ENCODE assay signal across 8 cellular contexts in the genomic region with DNA sequence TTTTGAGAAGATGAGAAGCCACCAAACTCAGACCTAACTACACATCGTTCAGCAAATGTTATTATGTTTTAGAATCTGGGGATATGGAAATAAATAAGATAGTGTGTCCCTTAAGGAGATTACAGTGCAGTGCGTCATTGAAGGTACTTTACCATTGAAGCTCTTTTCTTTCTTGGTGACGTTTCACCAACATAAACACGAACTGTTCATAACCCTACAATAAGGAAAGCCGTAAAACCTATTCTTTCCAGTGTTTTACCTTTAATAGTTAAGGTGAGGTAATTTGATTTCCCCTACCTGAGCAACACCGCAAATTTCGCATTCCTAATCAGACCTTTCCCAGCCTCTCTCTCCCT. TPM values are rescaled to one million over a fixed set of nuclear protein-coding genes. Genes with fewer than 3 reads are reported as not detected.
DNase-seq lines count a peak whose midpoint lies in the region; FAIRE-seq and TF ChIP-seq lines count a peak whose summit lies in the region.

No MANE protein-coding gene starts in this region.

- peaks cover 12% of the 10 kb centered on the region for H3K36me3 ChIP-seq in MM.1S (replicated peaks; ENCODE audit: insufficient read depth, low read length)
- H3K36me3 ChIP-seq in endothelial cell of umbilical vein (ENCODE audit: control insufficient read depth in 2 of 2, extremely low read depth in 1 of 2, insufficient read depth in 2 of 2, low read length in 2 of 2), result peaks cover 0 to 5% of the 10 kb centered on the region in 2 experiments
- H3K36me3 ChIP-seq in parathyroid adenoma (ENCODE audit: control insufficient read depth, insufficient read depth, low read length), result no peaks in the 10 kb centered on the region

- CTCF ChIA-PET in endothelial cell of umbilical vein (lab: Charles Lee), result interaction anchor here (1.0 to 1.2 kb wide), 3 partner anchors 11 to 431 kb away, joined by 3 to 4 read pairs (median 3); no protein-coding TSS in a partner anchor

- no peaks in the 10 kb centered on the region for H3K9me1 ChIP-seq in endothelial cell of umbilical vein (replicated peaks; ENCODE audit: control insufficient read depth, extremely low read depth, insufficient read depth, low read length)

- intact Hi-C loops in endothelial cell of umbilical vein (cut with micrococcal nuclease), result no loop called here

- dilution Hi-C loops in endothelial cell of umbilical vein (cut with MboI; ENCODE audit: extremely low pct_ligation_motif_present, low sequenced_read_pairs), result no loop called here

- DNase-seq in NCI-H1105 treated with DMSO at 0.1 percent for 48 hours (lab: John Stamatoyannopoulos, UW) (peak; percentile 23), NCI-H1105 (lab: John Stamatoyannopoulos, UW) (no peak), MM.1S (no peak), endothelial cell of umbilical vein (ENCODE audit: low read depth, low spot score) (no peak), GM19239 (ENCODE audit: insufficient read length, low spot score) (no peak), Ammon's horn (ENCODE audit: low spot score) (no peak), DMS114 treated with DMSO at 0.1 percent for 48 hours (lab: John Stamatoyannopoulos, UW; ENCODE audit: unreplicated experiment) (no peak)

- H3K27me3 ChIP-seq in MM.1S (replicated peaks; ENCODE audit: insufficient read depth, low read length) (no peaks in the 10 kb centered on the region), endothelial cell of umbilical vein (ENCODE audit: control insufficient read depth in 2 of 2, insufficient read depth in 2 of 2, low read length in 2 of 2) (peaks cover 8 to 28% of the 10 kb centered on the region in 2 experiments), parathyroid adenoma (ENCODE audit: control insufficient read depth, insufficient read depth, low read length) (no peaks in the 10 kb centered on the region)

- H3K4me3 ChIP-seq in MM.1S (ENCODE audit: low read length) (peak overlapping the region; percentile 100), endothelial cell of umbilical vein (replicated peaks in 1 of 3; ENCODE audit: insufficient read depth in 1 of 3, low read depth in 1 of 3, low read length in 3 of 3) (peak overlapping the region; percentile 84 to 98 (median 90)), parathyroid adenoma (ENCODE audit: low read depth, low read length) (peak overlapping the region; percentile 97)

- no peak for TF ChIP-seq POLR2A in endothelial cell of umbilical vein (IDR thresholded peaks at IDR 0.05; ENCODE audit: low read depth, low read length)

- H3K9me3 ChIP-seq in MM.1S (replicated peaks; ENCODE audit: insufficient read depth, low read length) (no peaks in the 10 kb centered on the region), endothelial cell of umbilical vein (replicated peaks; ENCODE audit: control insufficient read depth, insufficient read depth, low read length) (no peaks in the 10 kb centered on the region), parathyroid adenoma (ENCODE audit: control insufficient read depth, low read length) (no peaks in the 10 kb centered on the region)

- H3K27ac ChIP-seq in MM.1S (ENCODE audit: low read length) (peak overlapping the region; percentile 83; the same call in 1 of the 2 replicates), endothelial cell of umbilical vein (ENCODE audit: insufficient read depth, low read depth, low read length) (peak overlapping the region; percentile 64), parathyroid adenoma (peak overlapping the region; percentile 76)

- H3K4me1 ChIP-seq in MM.1S (ENCODE audit: low read length) (peaks cover 11% of the 10 kb centered on the region; the same call in 1 of the 2 replicates), endothelial cell of umbilical vein (ENCODE audit: control insufficient read depth, extremely low read depth, insufficient read depth, low read length) (peaks cover 17% of the 10 kb centered on the region), parathyroid adenoma (no peaks in the 10 kb centered on the region)

- H3K79me2 ChIP-seq in MM.1S (ENCODE audit: low read length) (peaks cover 31% of the 10 kb centered on the region), endothelial cell of umbilical vein (ENCODE audit: control insufficient read depth, insufficient read depth, low read length) (peaks cover 19% of the 10 kb centered on the region), parathyroid adenoma (peaks cover 9% of the 10 kb centered on the region)

- POLR2A ChIA-PET in endothelial cell of umbilical vein (lab: Charles Lee), result no interaction called here

- H3K9me2 ChIP-seq in MM.1S (replicated peaks; ENCODE audit: insufficient read depth, low read length), result no peaks in the 10 kb centered on the region

- TF ChIP-seq CTCF in MM.1S (IDR thresholded peaks at IDR 0.05; ENCODE audit: low read length) (no peak), endothelial cell of umbilical vein (IDR thresholded peaks at IDR 0.05; ENCODE audit: extremely low read depth in 1 of 2, insufficient read depth in 1 of 2, low read depth in 1 of 2, low read length in 2 of 2) (no peak), parathyroid adenoma (IDR thresholded peaks at IDR 0.05) (no peak)

- H2AFZ ChIP-seq in MM.1S (ENCODE audit: low read length) (peak overlapping the region; percentile 99), endothelial cell of umbilical vein (ENCODE audit: low read depth, low read length) (peak overlapping the region; percentile 98), parathyroid adenoma (peak overlapping the region; percentile 89)

- FAIRE-seq in endothelial cell of umbilical vein (lab: Jason Lieb, UNC) (peak; percentile 4), GM19239 (lab: Jason Lieb, UNC) (no peak)

- no TSS peak for BruUV-seq in endothelial cell of umbilical vein (replicated peaks; lab: Mats Ljungman, UMichigan)

- H3K9ac ChIP-seq in MM.1S (ENCODE audit: low read length), result peak overlapping the region; percentile 95
- H3K9ac ChIP-seq in endothelial cell of umbilical vein (replicated peaks; ENCODE audit: extremely low read depth, insufficient read depth, low read length), result peak overlapping the region; percentile 93
- H3K9ac ChIP-seq in parathyroid adenoma, result no peak overlapping the region

- H4K20me1 ChIP-seq in MM.1S (ENCODE audit: insufficient read depth, low read length) (no peaks in the 10 kb centered on the region), endothelial cell of umbilical vein (replicated peaks; ENCODE audit: control insufficient read depth, extremely low read depth, insufficient read depth, low read length) (no peaks in the 10 kb centered on the region)

- H3K4me2 ChIP-seq in MM.1S (ENCODE audit: low read depth, low read length) (peak overlapping the region; percentile 89), endothelial cell of umbilical vein (ENCODE audit: insufficient read depth, low read length) (peak overlapping the region; percentile 88), parathyroid adenoma (ENCODE audit: low read length) (peak overlapping the region; percentile 97)

- H3F3A ChIP-seq in MM.1S (ENCODE audit: insufficient read depth, low read length), result peaks cover 6% of the 10 kb centered on the region; the same call in 1 of the 2 replicates

TF ChIP-seq in endothelial cell of umbilical vein, 7 proteins besides CTCF, POLR2A, EP300 and RAD21:
- no peak for TF ChIP-seq MYC (IDR thresholded peaks at IDR 0.05; ENCODE audit: low read depth, low read length)

RNA-seq across cellular contexts. Expression of gene CCDC66, which starts 0.8 kb away (rescaled TPM):
- total RNA-seq in endothelial cell of umbilical vein, result 20.4 and 20.7 TPM in 2 replicates
- polyA plus RNA-seq in endothelial cell of umbilical vein, result 5.0 and 5.6 TPM in 2 replicates
- 4.1 and 4.4 TPM in 2 replicates for polyA plus RNA-seq in endothelial cell of umbilical vein (2011; cell fraction: cytosol; rRNA removed)
- 36.5 and 43.8 TPM in 2 replicates for polyA plus RNA-seq in endothelial cell of umbilical vein (2011; cell fraction: nucleus; rRNA removed)
- 7.3 and 9.1 TPM in 2 replicates for polyA plus RNA-seq in endothelial cell of umbilical vein (2012)
- 13.6 and 21.0 TPM in 2 replicates for polyA minus RNA-seq in endothelial cell of umbilical vein
- polyA minus RNA-seq in endothelial cell of umbilical vein (2011; cell fraction: cytosol; rRNA and poly(A)+ RNA removed), result 17.6 TPM
- polyA minus RNA-seq in endothelial cell of umbilical vein (2011; cell fraction: nucleus; rRNA and poly(A)+ RNA removed), result 40.2 and 52.7 TPM in 2 replicates
